Comparison of ENCODE assay signal across 8 cellular contexts in genomic region chr10:63628526-63629362, GRCh38.
DNase-seq lines count a peak whose midpoint lies in the region; ATAC-seq and TF ChIP-seq lines count a peak whose summit lies in the region.

No MANE protein-coding gene starts in this region.

- H3K4me1 Mint-ChIP-seq in CD14-positive monocyte = peaks cover 45% of the 10 kb centered on the region
- H3K4me1 Mint-ChIP-seq in activated CD4-positive, alpha-beta memory T cell treated with anti-CD3 and anti-CD28 coated beads, Interleukin-2, amount 10 ng/mL, durations not matched to agents 7 days and 5 days = peaks cover 36% of the 10 kb centered on the region
- peaks cover 13 to 17% of the 10 kb centered on the region in 2 donors for H3K4me1 Mint-ChIP-seq in natural killer cell treated with Interleukin-12 subunit alpha and Interleukin-12 subunit beta and Interleukin-15 and Interleukin-18, amount 100 ng/mL, for 72 hours (ENCODE audit: low read depth in 2 of 2)

- peak overlapping the region; percentile 79 to 96 (median 92) for H3K27ac Mint-ChIP-seq in CD14-positive monocyte
- H3K27ac Mint-ChIP-seq in activated CD4-positive, alpha-beta memory T cell treated with anti-CD3 and anti-CD28 coated beads, Interleukin-2, amount 10 ng/mL, durations not matched to agents 7 days and 5 days = peak overlapping the region; percentile 81
- H3K27ac Mint-ChIP-seq in natural killer cell treated with Interleukin-12 subunit alpha and Interleukin-12 subunit beta and Interleukin-15 and Interleukin-18, amount 100 ng/mL, for 72 hours = peak overlapping the region; percentile 8 to 20

- H3K4me3 Mint-ChIP-seq in CD14-positive monocyte = peak overlapping the region; percentile 94 to 95
- peak overlapping the region; percentile 83 for H3K4me3 Mint-ChIP-seq in activated CD4-positive, alpha-beta memory T cell treated with anti-CD3 and anti-CD28 coated beads, Interleukin-2, amount 10 ng/mL, durations not matched to agents 7 days and 5 days
- H3K4me3 Mint-ChIP-seq in natural killer cell treated with Interleukin-12 subunit alpha and Interleukin-12 subunit beta and Interleukin-15 and Interleukin-18, amount 100 ng/mL, for 72 hours = peak overlapping the region; percentile 90

- POLR2A ChIA-PET in activated CD4-positive, alpha-beta memory T cell treated with anti-CD3 and anti-CD28 coated beads, Interleukin-2, amount 10 ng/mL, durations not matched to agents 7 days and 5 days (lab: Charles Lee) = interaction anchor here (0.9 to 4.5 kb wide), 13 partner anchors 10 to 494 kb away, joined by 3 to 38 read pairs (median 7); partner anchors contain the start of gene REEP3

- peaks cover 0 to 4% of the 10 kb centered on the region in 2 donors for H3K36me3 Mint-ChIP-seq in CD14-positive monocyte
- no peaks in the 10 kb centered on the region for H3K36me3 Mint-ChIP-seq in activated CD4-positive, alpha-beta memory T cell treated with anti-CD3 and anti-CD28 coated beads, Interleukin-2, amount 10 ng/mL, durations not matched to agents 7 days and 5 days (ENCODE audit: low read depth)
- no peaks in the 10 kb centered on the region for H3K36me3 Mint-ChIP-seq in natural killer cell treated with Interleukin-12 subunit alpha and Interleukin-12 subunit beta and Interleukin-15 and Interleukin-18, amount 100 ng/mL, for 72 hours

- peak overlapping the region; percentile 36 to 71 for H3K4me3 ChIP-seq in foreskin fibroblast (ENCODE audit: low read depth in 1 of 2, low read length in 2 of 2)

- H3K9me3 Mint-ChIP-seq in CD14-positive monocyte = no peaks in the 10 kb centered on the region
- H3K9me3 Mint-ChIP-seq in activated CD4-positive, alpha-beta memory T cell treated with anti-CD3 and anti-CD28 coated beads, Interleukin-2, amount 10 ng/mL, durations not matched to agents 7 days and 5 days = no peaks in the 10 kb centered on the region
- no peaks in the 10 kb centered on the region for H3K9me3 Mint-ChIP-seq in natural killer cell treated with Interleukin-12 subunit alpha and Interleukin-12 subunit beta and Interleukin-15 and Interleukin-18, amount 100 ng/mL, for 72 hours

- TF ChIP-seq CTCF in CD14-positive monocyte (IDR thresholded peaks at IDR 0.05) = no peak
- TF ChIP-seq CTCF in foreskin fibroblast (IDR thresholded peaks at IDR 0.05; ENCODE audit: low read depth, low read length) = no peak

- intact Hi-C loops in CD14-positive monocyte (cut with micrococcal nuclease) = loop anchor here (5.0 to 10.0 kb wide), 2 partner anchors 89 to 104 kb away; partner anchors contain the start of gene REEP3 (in 1 of the 2)

- H3K27me3 Mint-ChIP-seq in CD14-positive monocyte (ENCODE audit: low read depth in 3 of 3) = no peaks in the 10 kb centered on the region
- peaks cover 7% of the 10 kb centered on the region for H3K27me3 Mint-ChIP-seq in activated CD4-positive, alpha-beta memory T cell treated with anti-CD3 and anti-CD28 coated beads, Interleukin-2, amount 10 ng/mL, durations not matched to agents 7 days and 5 days
- H3K27me3 Mint-ChIP-seq in natural killer cell treated with Interleukin-12 subunit alpha and Interleukin-12 subunit beta and Interleukin-15 and Interleukin-18, amount 100 ng/mL, for 72 hours = peaks cover 6 to 10% of the 10 kb centered on the region in 2 donors

- DNase-seq in CD14-positive monocyte (ENCODE audit: low spot score) = no peak
- peak; percentile 53 for DNase-seq in NCI-H2107 (lab: John Stamatoyannopoulos, UW)
- DNase-seq in activated CD4-positive, alpha-beta memory T cell treated with anti-CD3 and anti-CD28 coated beads, Interleukin-2, amount 10 ng/mL, durations not matched to agents 7 days and 5 days = no peak
- DNase-seq in foreskin fibroblast = peak in 1 of 2 donors; percentile 68
- DNase-seq in natural killer cell treated with Interleukin-12 subunit alpha and Interleukin-12 subunit beta and Interleukin-15 and Interleukin-18, amount 100 ng/mL, for 72 hours (ENCODE audit: low spot score) = no peak

- CTCF ChIA-PET in activated CD4-positive, alpha-beta memory T cell treated with anti-CD3 and anti-CD28 coated beads, Interleukin-2, amount 10 ng/mL, durations not matched to agents 7 days and 5 days (lab: Charles Lee) = interaction anchor here (0.6 to 5.6 kb wide), 40 partner anchors 9 to 1101 kb away, joined by 3 to 86 read pairs (median 4); no protein-coding TSS in a partner anchor

- ATAC-seq in GM18909 (IDR thresholded peaks at IDR 0.05; ENCODE audit: poor library complexity, unreplicated experiment) (peak; percentile 31), HG03066 (IDR thresholded peaks at IDR 0.05; ENCODE audit: low read depth, unreplicated experiment) (peak; percentile 35)
- no peak for ATAC-seq in natural killer cell treated with Interleukin-12 subunit alpha and Interleukin-12 subunit beta and Interleukin-15 and Interleukin-18, amount 100 ng/mL, for 72 hours
- no peak for ATAC-seq in activated CD4-positive, CD25-positive, alpha-beta regulatory T cell treated with anti-CD3 and anti-CD28 coated beads, Interleukin-2, amount 50 U/mL, for 24 hours

Comparison
In these comparisons a context has a peak if more than half of its experiments do, and no peak if none do; other contexts are left out.
1. H3K27ac Mint-ChIP-seq: peak in every context shown above with its lines; median percentile 92 in CD14-positive monocyte; 81 in activated CD4-positive, alpha-beta memory T cell treated with anti-CD3 and anti-CD28 coated beads, Interleukin-2, amount 10 ng/mL, durations not matched to agents 7 days and 5 days; 14 in natural killer cell treated with Interleukin-12 subunit alpha and Interleukin-12 subunit beta and Interleukin-15 and Interleukin-18, amount 100 ng/mL, for 72 hours.
2. ATAC-seq: peak in GM18909 (single experiment) and HG03066 (single experiment); none in natural killer cell treated with Interleukin-12 subunit alpha and Interleukin-12 subunit beta and Interleukin-15 and Interleukin-18, amount 100 ng/mL, for 72 hours (0 of 2) and activated CD4-positive, CD25-positive, alpha-beta regulatory T cell treated with anti-CD3 and anti-CD28 coated beads, Interleukin-2, amount 50 U/mL, for 24 hours (0 of 2).
3. Peak in every context shown above with its lines, with median percentiles within 50 percentile points of each other: H3K4me3 Mint-ChIP-seq.